8 cellular contexts compared by ENCODE assay signal in genomic region chr17:83109793-83110645, GRCh38. TPM values are rescaled to one million over a fixed set of nuclear protein-coding genes. Genes with fewer than 3 reads are reported as not detected.
DNase-seq lines count a peak whose midpoint lies in the region; ATAC-seq and TF ChIP-seq lines count a peak whose summit lies in the region.

No MANE protein-coding gene starts in this region.

- H3K27me3 Mint-ChIP-seq in neural progenitor cell (ENCODE audit: insufficient read depth, low read depth) (peaks cover 17% of the 10 kb centered on the region), glutamatergic neuron (ENCODE audit: unreplicated experiment) (peaks cover 11% of the 10 kb centered on the region)

- H3K9ac ChIP-seq in neural progenitor cell: no peak overlapping the region

- H3K79me2 ChIP-seq in neural progenitor cell (ENCODE audit: low read depth): no peaks in the 10 kb centered on the region

- H3K36me3 Mint-ChIP-seq in neural progenitor cell (no peaks in the 10 kb centered on the region), glutamatergic neuron (ENCODE audit: unreplicated experiment) (peaks cover 22% of the 10 kb centered on the region)

- H3K9me3 Mint-ChIP-seq in neural progenitor cell (peaks cover 10% of the 10 kb centered on the region), glutamatergic neuron (ENCODE audit: unreplicated experiment) (peaks cover 21% of the 10 kb centered on the region)

- no peaks in the 10 kb centered on the region for H3K36me3 ChIP-seq in neural progenitor cell

- DNase-seq in AG20443 (ENCODE audit: low spot score): peak; percentile 93
- peak; percentile 27 to 62 for DNase-seq in NCI-H446 (lab: John Stamatoyannopoulos, UW)
- peak; percentile 64 for DNase-seq in epithelial cell of proximal tubule (ENCODE audit: low read depth)
- DNase-seq in neural progenitor cell (ENCODE audit: low spot score): no peak
- DNase-seq in glutamatergic neuron: no peak
- DNase-seq in cerebellum (ENCODE audit: low spot score): no peak
- DNase-seq in GM20000 (ENCODE audit: low spot score): no peak

- H3K4me3 Mint-ChIP-seq in neural progenitor cell (no peak overlapping the region), glutamatergic neuron (ENCODE audit: unreplicated experiment) (no peak overlapping the region)

- TF ChIP-seq CTCF in epithelial cell of proximal tubule (conservative IDR thresholded peaks at IDR 0.05; ENCODE audit: low read depth, low read length) (no peak), neural progenitor cell (IDR thresholded peaks at IDR 0.05) (no peak), glutamatergic neuron (IDR thresholded peaks at IDR 0.05; ENCODE audit: partially characterized antibody, unreplicated experiment) (no peak), GM20000 (IDR thresholded peaks at IDR 0.05; ENCODE audit: extremely low read depth, missing control alignments) (no peak)

- no peaks in the 10 kb centered on the region for H3K4me1 ChIP-seq in neural progenitor cell

- H2AFZ ChIP-seq in neural progenitor cell (replicated peaks): no peak overlapping the region

- H4K20me1 ChIP-seq in neural progenitor cell (ENCODE audit: low read depth): no peaks in the 10 kb centered on the region

- no peak overlapping the region for H3K27ac ChIP-seq in neural progenitor cell

- no peaks in the 10 kb centered on the region for H3K9me3 ChIP-seq in neural progenitor cell (ENCODE audit: low read depth)

- no peak for ATAC-seq in GM18867 (IDR thresholded peaks at IDR 0.05; ENCODE audit: unreplicated experiment)

- peaks cover 43% of the 10 kb centered on the region for H3K4me1 Mint-ChIP-seq in neural progenitor cell
- peaks cover 15% of the 10 kb centered on the region for H3K4me1 Mint-ChIP-seq in glutamatergic neuron (ENCODE audit: low read depth, unreplicated experiment)

- H3K4me3 ChIP-seq in epithelial cell of proximal tubule (ENCODE audit: low read depth, low read length): peak overlapping the region; percentile 41
- H3K4me3 ChIP-seq in neural progenitor cell: no peak overlapping the region

- H3K27ac Mint-ChIP-seq in neural progenitor cell: peak overlapping the region; percentile 21
- no peak overlapping the region for H3K27ac Mint-ChIP-seq in glutamatergic neuron (ENCODE audit: unreplicated experiment)

- H3F3A ChIP-seq in neural progenitor cell (ENCODE audit: low read depth): no peaks in the 10 kb centered on the region

- no peaks in the 10 kb centered on the region for H3K27me3 ChIP-seq in neural progenitor cell

- H3K4me2 ChIP-seq in neural progenitor cell: no peak overlapping the region

RNA-seq across cellular contexts. Expression of gene METRNL, which starts 30.6 kb away (rescaled TPM):
- 11.9 and 12.3 TPM in 2 replicates for total RNA-seq in epithelial cell of proximal tubule
- 3.6 and 12.9 TPM in 2 replicates for total RNA-seq in neural progenitor cell (ENCODE audit: low replicate concordance)
- 47.1 TPM for total RNA-seq in glutamatergic neuron (ENCODE audit: unreplicated experiment)
- 14.2 TPM for total RNA-seq in cerebellum

Comparison
In these comparisons a context has a peak if more than half of its experiments do, and no peak if none do; other contexts are left out.
1. DNase-seq: peak in AG20443 (single experiment), NCI-H446 (2 of 2) and epithelial cell of proximal tubule (single experiment); none in neural progenitor cell (single experiment), glutamatergic neuron (single experiment), cerebellum (single experiment) and GM20000 (single experiment).